Comparison of ENCODE assay signal across 1 cellular context in the genomic region with DNA sequence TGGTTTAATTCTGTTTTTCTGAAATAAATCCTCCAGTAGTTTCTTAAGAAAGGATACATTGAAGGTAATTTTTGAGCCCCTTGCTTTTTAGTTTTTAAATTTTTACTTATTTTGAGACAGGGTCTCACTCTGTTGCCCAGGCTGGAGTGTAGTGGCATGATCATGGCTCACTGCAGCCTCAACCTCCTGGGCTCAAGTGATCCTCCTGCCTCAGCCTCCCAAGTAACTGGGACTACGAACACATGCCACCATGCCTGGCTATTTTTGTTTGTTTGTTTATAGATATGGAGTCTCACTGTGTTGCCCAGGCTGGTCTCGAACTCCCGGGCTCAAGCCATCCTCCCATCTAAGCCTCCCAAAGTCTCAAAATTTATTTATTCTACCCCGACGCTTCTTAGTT. TPM values are rescaled to one million over a fixed set of nuclear protein-coding genes. Genes with fewer than 3 reads are reported as not detected.
"Had no signal": no experiment of that assay in that cellular context is flagged by ENCODE, and none has a peak within 500 bp of the region (broad histone marks: within the 10 kb centered on the region; RNA-seq: fewer than 3 reads in every experiment).

No MANE protein-coding gene starts in this region.

RNA-seq across cellular contexts. Expression of gene TRIM2, which starts 39.0 kb away (rescaled TPM):
- total RNA-seq: activated CD8-positive, alpha-beta memory T cell treated with anti-CD3 and anti-CD28 coated beads, Interleukin-2, amount 10 ng/mL, durations not matched to agents 7 days and 5 days had no signal
